Comparison of ENCODE assay signal across 8 cellular contexts in the genomic region with DNA sequence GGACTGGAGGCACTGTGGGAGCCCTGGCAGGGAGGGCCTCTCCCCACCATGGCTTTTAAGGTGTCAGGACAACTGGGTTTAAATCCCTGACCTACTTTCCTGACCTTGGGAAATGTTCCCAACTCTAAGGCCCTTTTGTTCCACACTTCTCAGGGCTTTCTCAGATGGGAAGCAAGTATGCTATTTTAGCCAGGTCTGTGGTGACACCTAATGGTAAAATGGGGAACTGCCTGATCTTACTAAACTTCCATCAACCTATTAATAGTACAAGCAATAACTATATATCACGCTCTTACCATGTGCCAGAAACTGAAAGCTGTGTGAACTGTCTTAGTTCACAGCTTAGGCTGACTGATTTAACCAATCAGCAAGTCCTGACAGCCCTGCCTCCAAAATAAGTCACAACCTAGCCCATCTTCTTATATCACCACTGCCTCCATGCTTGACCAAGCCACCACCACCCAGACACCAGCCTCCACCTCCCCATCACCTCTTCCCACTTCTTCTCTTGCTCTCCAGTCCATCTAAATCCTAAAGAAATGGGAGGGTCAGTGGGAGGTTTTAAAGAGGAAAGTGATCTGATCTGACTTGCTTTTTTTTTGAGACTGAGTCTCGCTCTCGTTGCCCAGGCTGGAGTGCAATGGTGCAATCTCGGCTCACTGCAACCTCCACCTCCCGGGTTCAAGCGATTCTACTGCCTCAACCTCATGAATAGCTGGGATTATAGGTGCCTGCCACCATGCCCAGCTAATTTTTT. TPM values are rescaled to one million over a fixed set of nuclear protein-coding genes. Genes with fewer than 3 reads are reported as not detected.
A peak's percentile ranks its signal among the peaks of the same experiment; 100 is the strongest.
DNase-seq lines count a peak whose midpoint lies in the region; ATAC-seq, FAIRE-seq and TF ChIP-seq lines count a peak whose summit lies in the region.

No MANE protein-coding gene starts in this region.

- DNase-seq in A549 (ENCODE audit: low read depth in 1 of 2, low spot score in 1 of 2) (peak; percentile 38 to 79), GM12891 (ENCODE audit: insufficient read length, low spot score) (no peak), NCI-H146 (lab: John Stamatoyannopoulos, UW) (peak; percentile 80), SK-N-SH (peak; percentile 61), brain microvascular endothelial cell (peak; percentile 86), iPS-NIHi7 (ENCODE audit: extremely low spot score) (peak; percentile 62), smooth muscle cell of the brain vasculature (ENCODE audit: low read depth, low spot score) (peak; percentile 64)

- H3K4me1 ChIP-seq in A549 (no peaks in the 10 kb centered on the region), SK-N-SH (ENCODE audit: control insufficient read depth in 1 of 2, insufficient read depth in 2 of 2, low read depth in 1 of 2, low read length in 1 of 2) (peaks cover 0 to 4% of the 10 kb centered on the region in 2 experiments; a peak in 1 of 4 replicates)

- peak overlapping the region; percentile 46; the same call in 1 of the 2 replicates for H2AFZ ChIP-seq in SK-N-SH (ENCODE audit: low read depth)

- no peaks in the 10 kb centered on the region for H3K36me3 ChIP-seq in SK-N-SH (replicated peaks in 1 of 2; ENCODE audit: control insufficient read depth in 1 of 2, insufficient read depth in 2 of 2, low read length in 1 of 2)
- no peaks in the 10 kb centered on the region for H3K36me3 ChIP-seq in brain microvascular endothelial cell (replicated peaks)

- no peaks in the 10 kb centered on the region for H4K20me1 ChIP-seq in SK-N-SH (ENCODE audit: insufficient read depth)

- TF ChIP-seq EP300 in A549 (IDR thresholded peaks at IDR 0.05) (no peak), SK-N-SH (IDR thresholded peaks at IDR 0.05; ENCODE audit: borderline replicate concordance in 1 of 2, low read depth in 1 of 2, low read length in 1 of 2) (no peak)

- in situ Hi-C loops in brain microvascular endothelial cell (cut with HindIII; ENCODE audit: low pct_ligation_motif_present, low sequenced_read_pairs): loop anchor here (25.0 kb wide), 1 partner anchor 272 kb away; a partner anchor contains a TSS

- H3K79me2 ChIP-seq in SK-N-SH (ENCODE audit: insufficient read depth): no peaks in the 10 kb centered on the region

- CTCF ChIA-PET in A549 (lab: Yijun Ruan, JAX): interaction anchor here (0.5 to 10.2 kb wide), 47 partner anchors 8 to 349 kb away, joined by 3 to 150 read pairs (median 5); a partner anchor contains a TSS
- CTCF ChIA-PET in SK-N-SH (lab: Yijun Ruan, JAX): interaction anchor here (0.5 to 12.5 kb wide), 28 partner anchors 8 to 340 kb away, joined by 3 to 280 read pairs (median 4); no protein-coding TSS in a partner anchor

- TF ChIP-seq POLR2A in A549 (IDR thresholded peaks at IDR 0.05; ENCODE audit: low read length) (no peak), GM12891 (IDR thresholded peaks at IDR 0.05; ENCODE audit: low read depth, low read length) (no peak)

- no peaks in the 10 kb centered on the region for H3F3A ChIP-seq in SK-N-SH (replicated peaks; ENCODE audit: insufficient read depth)

- TF ChIP-seq RAD21 in A549 (conservative IDR thresholded peaks at IDR 0.05 in 1 of 2, IDR thresholded peaks at IDR 0.05 in 1 of 2) (peak; percentile 94 to 98), SK-N-SH (IDR thresholded peaks at IDR 0.05; ENCODE audit: low read length) (peak; percentile 99)

- POLR2A ChIA-PET in A549 (lab: Yijun Ruan, JAX): no interaction called here
- POLR2A ChIA-PET in SK-N-SH (lab: Yijun Ruan, JAX): no interaction called here

- ATAC-seq in A549 (peak; percentile 81 to 91), HG02938 (IDR thresholded peaks at IDR 0.05; ENCODE audit: unreplicated experiment) (peak; percentile 90)

- H3K27ac ChIP-seq in A549 (no peak overlapping the region), SK-N-SH (ENCODE audit: low read depth in 2 of 2, low read length in 1 of 2) (no peak overlapping the region; a peak in 1 of 4 replicates), brain microvascular endothelial cell (no peak overlapping the region)

- H3K9me3 ChIP-seq in A549 (no peaks in the 10 kb centered on the region), SK-N-SH (no peaks in the 10 kb centered on the region)

- no peaks in the 10 kb centered on the region for H3K9me2 ChIP-seq in SK-N-SH

- TF ChIP-seq CTCF in A549 (IDR thresholded peaks at IDR 0.05) (peak; percentile 92), SK-N-SH (IDR thresholded peaks at IDR 0.05) (peak; percentile 90), brain microvascular endothelial cell (IDR thresholded peaks at IDR 0.05; ENCODE audit: low read depth, low read length, missing control alignments) (peak; percentile 76)

- FAIRE-seq in A549 (lab: Jason Lieb, UNC): no peak
- peak; percentile 90 for FAIRE-seq in GM12891 (lab: Jason Lieb, UNC)

- no peak overlapping the region for H3K4me3 ChIP-seq in A549
- H3K4me3 ChIP-seq in SK-N-SH (ENCODE audit: low read depth in 2 of 2, low read length in 1 of 2): no peak overlapping the region
- no peak overlapping the region for H3K4me3 ChIP-seq in brain microvascular endothelial cell (ENCODE audit: low read depth, low read length)

- 49% methylated on average over 6 of the region's 6 CpGs for WGBS in A549 (ENCODE audit: missing lambda C conversion rate)
- 53% methylated on average over 6 of the region's 6 CpGs for WGBS in SK-N-SH (ENCODE audit: low lambda C conversion rate)

- H3K9ac ChIP-seq in SK-N-SH: no peak overlapping the region

- no peaks in the 10 kb centered on the region for H3K27me3 ChIP-seq in SK-N-SH (ENCODE audit: insufficient read depth)
- H3K27me3 ChIP-seq in brain microvascular endothelial cell (replicated peaks): no peaks in the 10 kb centered on the region

- H3K4me2 ChIP-seq in A549 (no peak overlapping the region), SK-N-SH (no peak overlapping the region)

TF ChIP-seq in A549, 52 proteins besides CTCF, POLR2A, EP300 and RAD21:
- TF ChIP-seq BHLHE40 (IDR thresholded peaks at IDR 0.05; ENCODE audit: low read depth, low read length) (no peak), KDM1A (IDR thresholded peaks at IDR 0.05; ENCODE audit: low read depth) (no peak), SMC3 (IDR thresholded peaks at IDR 0.05) (peak; percentile 88)
- TF ChIP-seq, protein P1, sequence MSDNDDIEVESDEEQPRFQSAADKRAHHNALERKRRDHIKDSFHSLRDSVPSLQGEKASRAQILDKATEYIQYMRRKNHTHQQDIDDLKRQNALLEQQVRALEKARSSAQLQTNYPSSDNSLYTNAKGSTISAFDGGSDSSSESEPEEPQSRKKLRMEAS (IDR thresholded peaks at IDR 0.05): 0 out of 2 replicates have a peak, but pooled peaks have one; percentile 21

TF ChIP-seq in GM12891, 5 proteins besides CTCF, POLR2A, EP300 and RAD21:
- TF ChIP-seq SPI1 (IDR thresholded peaks at IDR 0.05; ENCODE audit: low read depth, low read length): 0 out of 2 replicates have a peak, but pooled peaks have one; percentile 34
- TF ChIP-seq PAX5 (IDR thresholded peaks at IDR 0.05; ENCODE audit: insufficient read depth, low read length, severe bottlenecking): no peak
- no peak for TF ChIP-seq POLR2AphosphoS5 (IDR thresholded peaks at IDR 0.05; ENCODE audit: low read depth, low read length)
- no peak for TF ChIP-seq POU2F2 (IDR thresholded peaks at IDR 0.05; ENCODE audit: low read depth, low read length)

TF ChIP-seq in SK-N-SH, 30 proteins besides CTCF, POLR2A, EP300 and RAD21:
- TF ChIP-seq CHD2 (IDR thresholded peaks at IDR 0.05; ENCODE audit: low read length, partially characterized antibody) (peak; percentile 19), GABPA (IDR thresholded peaks at IDR 0.05; ENCODE audit: low read depth) (no peak), RFX5 (IDR thresholded peaks at IDR 0.05; ENCODE audit: low read length) (no peak), SMC3 (IDR thresholded peaks at IDR 0.05; ENCODE audit: low read depth, low read length) (peak; percentile 89), NRF1 (IDR thresholded peaks at IDR 0.05; ENCODE audit: low read depth, low read length) (no peak)
- TF ChIP-seq, protein P2, sequence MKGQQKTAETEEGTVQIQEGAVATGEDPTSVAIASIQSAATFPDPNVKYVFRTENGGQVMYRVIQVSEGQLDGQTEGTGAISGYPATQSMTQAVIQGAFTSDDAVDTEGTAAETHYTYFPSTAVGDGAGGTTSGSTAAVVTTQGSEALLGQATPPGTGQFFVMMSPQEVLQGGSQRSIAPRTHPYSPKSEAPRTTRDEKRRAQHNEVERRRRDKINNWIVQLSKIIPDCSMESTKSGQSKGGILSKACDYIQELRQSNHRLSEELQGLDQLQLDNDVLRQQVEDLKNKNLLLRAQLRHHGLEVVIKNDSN (IDR thresholded peaks at IDR 0.05; ENCODE audit: borderline replicate concordance, low read depth): no peak

RNA-seq across cellular contexts. Expression of a gene that starts 6.9 kb away (rescaled TPM):
- 48.3 and 49.0 TPM in 2 replicates for polyA plus RNA-seq in A549 (2011; rRNA removed)
- polyA plus RNA-seq in A549 (2012; cell fraction: cytosol; rRNA removed): 38.7 and 49.6 TPM in 2 replicates
- 40.4 and 41.5 TPM in 2 replicates for polyA plus RNA-seq in A549 (2012; cell fraction: nucleus; rRNA removed)
- 30.3 to 31.5 TPM (median 30.7 TPM) in 3 replicates for polyA plus RNA-seq in A549 (2017; fragmentation: RNase III; extraction: RNeasy Plus Mini Kit Qiagen cat#74134 plus additional on column Dnase treatment)
- 43.4 and 43.9 TPM in 2 replicates for polyA minus RNA-seq in A549 (2011; rRNA and poly(A)+ RNA removed)
- polyA plus RNA-seq in GM12891 (2012; ENCODE audit: low read depth, missing spikeins): 27.5 TPM
- 55.8 and 73.0 TPM in 2 replicates for polyA plus RNA-seq in SK-N-SH (2012; rRNA removed)
- polyA plus RNA-seq in SK-N-SH (2012; cell fraction: cytosol; rRNA removed): 65.8 and 66.6 TPM in 2 replicates
- 63.3 and 67.3 TPM in 2 replicates for polyA plus RNA-seq in SK-N-SH (2012; cell fraction: nucleus; rRNA removed)

RNA-seq across cellular contexts. Expression of a gene that starts 13.5 kb away (rescaled TPM):
- polyA plus RNA-seq in A549 (2011; rRNA removed): not detected in 2 replicates
- polyA plus RNA-seq in A549 (2012; cell fraction: cytosol; rRNA removed): not detected in 2 replicates
- polyA plus RNA-seq in A549 (2012; cell fraction: nucleus; rRNA removed): not detected in 2 replicates
- not detected in 3 replicates for polyA plus RNA-seq in A549 (2017; fragmentation: RNase III; extraction: RNeasy Plus Mini Kit Qiagen cat#74134 plus additional on column Dnase treatment)
- polyA minus RNA-seq in A549 (2011; rRNA and poly(A)+ RNA removed): not detected in 2 replicates
- polyA plus RNA-seq in GM12891 (2012; ENCODE audit: low read depth, missing spikeins): 2.8 TPM
- polyA plus RNA-seq in SK-N-SH (2012; rRNA removed): 6.7 and 11.3 TPM in 2 replicates
- polyA plus RNA-seq in SK-N-SH (2012; cell fraction: cytosol; rRNA removed): 6.6 and 13.1 TPM in 2 replicates
- polyA plus RNA-seq in SK-N-SH (2012; cell fraction: nucleus; rRNA removed): 2.4 and 3.1 TPM in 2 replicates
